In genomic region chr11:125588505-125588904, GRCh38 we compare ENCODE assay signal across 1 cellular context.
TF ChIP-seq lines count a peak whose summit lies in the region.

No MANE protein-coding gene starts in this region.

TF ChIP-seq in K562, 482 proteins besides CTCF, POLR2A, EP300 and RAD21 (continued from another document):
- TF ChIP-seq ARID1B (IDR thresholded peaks at IDR 0.05) (peak; percentile 73), HDGF (IDR thresholded peaks at IDR 0.05) (no peak), ZNF584 (CRISPR knock-in tag; IDR thresholded peaks at IDR 0.05; ENCODE audit: low read depth) (no peak), TCF7L2 (IDR thresholded peaks at IDR 0.05; ENCODE audit: low read depth, low read length) (no peak), BDP1 (IDR thresholded peaks at IDR 0.05; ENCODE audit: insufficient read depth, insufficient read length) (no peak), UBTF (IDR thresholded peaks at IDR 0.05; ENCODE audit: borderline replicate concordance in 1 of 2, low read depth in 2 of 2, low read length in 2 of 2) (no peak), DACH1 (IDR thresholded peaks at IDR 0.05; ENCODE audit: partially characterized antibody) (peak; percentile 10), SMARCC2 (IDR thresholded peaks at IDR 0.05; ENCODE audit: low read depth) (0 out of 2 replicates have a peak, but pooled peaks have one; percentile 48), CLOCK (CRISPR knock-in tag; IDR thresholded peaks at IDR 0.05; ENCODE audit: borderline replicate concordance) (no peak), ZBTB1 (CRISPR knock-in tag; IDR thresholded peaks at IDR 0.05; ENCODE audit: borderline replicate concordance, low read depth) (no peak), ADNP (tag; IDR thresholded peaks at IDR 0.05) (0 out of 2 replicates have a peak, but pooled peaks have one; percentile 9), ZBTB2 (IDR thresholded peaks at IDR 0.05) (0 out of 2 replicates have a peak, but pooled peaks have one; percentile 20), ZNF146 (CRISPR knock-in tag; IDR thresholded peaks at IDR 0.05; ENCODE audit: unreplicated experiment) (no peak), ZNF3 (CRISPR knock-in tag; IDR thresholded peaks at IDR 0.05) (no peak), RBBP5 (IDR thresholded peaks at IDR 0.05; ENCODE audit: borderline replicate concordance, insufficient read depth, low read length, poor library complexity, severe bottlenecking) (no peak)
